Comparison of ENCODE assay signal across 8 cellular contexts in the genomic region with DNA sequence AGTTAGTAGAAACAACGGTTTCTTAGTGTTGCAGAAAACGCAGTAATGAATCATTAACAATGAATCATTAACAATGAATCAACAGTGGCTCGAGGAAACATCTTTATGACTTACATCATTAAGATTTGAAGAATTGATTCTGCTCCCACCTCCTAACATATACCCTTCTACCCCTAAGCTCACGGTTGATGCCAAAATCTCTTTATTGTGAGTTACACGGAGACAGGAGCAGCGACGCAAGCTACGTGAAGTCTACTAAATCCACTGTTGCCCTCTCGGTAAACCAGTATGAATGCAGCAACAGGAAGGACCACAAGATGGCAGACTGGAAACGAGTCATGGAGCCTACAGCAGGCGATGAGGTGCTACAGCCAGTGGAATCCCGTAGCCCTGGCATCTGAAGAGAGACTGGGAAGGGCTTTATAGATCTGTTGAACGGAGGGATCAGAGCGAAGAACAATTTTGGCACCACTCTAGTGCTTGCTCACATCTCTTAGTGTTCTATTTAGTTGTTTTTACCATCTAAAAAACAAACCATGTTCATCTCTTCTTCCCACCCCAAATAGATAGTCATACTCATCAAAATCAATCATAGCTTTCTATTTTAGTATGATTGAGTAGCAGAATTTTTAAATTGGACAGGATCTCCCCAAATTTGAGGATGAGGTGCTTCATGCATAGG.
A peak's percentile ranks its signal among the peaks of the same experiment; 100 is the strongest.
DNase-seq lines count a peak whose midpoint lies in the region; FAIRE-seq and TF ChIP-seq lines count a peak whose summit lies in the region.

No MANE protein-coding gene starts in this region.

- H3K9me3 ChIP-seq in HAP-1 (no peaks in the 10 kb centered on the region), neuronal stem cell (replicated peaks in 1 of 2; ENCODE audit: control insufficient read depth in 2 of 2, insufficient read depth in 1 of 2, low read depth in 1 of 2, low read length in 2 of 2) (no peaks in the 10 kb centered on the region), subcutaneous abdominal adipose tissue (ENCODE audit: control insufficient read depth in 5 of 5, low read length in 5 of 5) (peaks cover 0 to 2% (median 0%) of the 10 kb centered on the region in 5 donors)

- H3K14ac ChIP-seq in neuronal stem cell (ENCODE audit: low read length), result no peak overlapping the region

- no peak overlapping the region for H4K91ac ChIP-seq in neuronal stem cell (ENCODE audit: low read depth, low read length, poor library complexity)

- H3K36me3 Mint-ChIP-seq in activated T-helper 1 cell treated with anti-CD3 and anti-CD28 coated beads, Interleukin-12 subunit alpha, Interleukin-12 subunit beta, Interleukin-2, Interleukin-4 antibody, amounts not matched to agents 30 ng/mL and 10 ng/mL and 1 ng/mL, durations not matched to agents 14 hours and 24 hours and 36 hours (ENCODE audit: low read depth), result peaks cover 6% of the 10 kb centered on the region

- H3K9me3 Mint-ChIP-seq in activated T-helper 1 cell treated with anti-CD3 and anti-CD28 coated beads, Interleukin-12 subunit alpha, Interleukin-12 subunit beta, Interleukin-2, Interleukin-4 antibody, amounts not matched to agents 30 ng/mL and 10 ng/mL and 1 ng/mL, durations not matched to agents 14 hours and 24 hours and 36 hours, result peaks cover 2% of the 10 kb centered on the region

- in situ Hi-C loops in HAP-1 (cut with MboI; ENCODE audit: low sequenced_read_pairs), result loop anchor here (10.0 kb wide), 1 partner anchor 435 kb away; no protein-coding TSS in a partner anchor

- no peak overlapping the region for H2BK5ac ChIP-seq in neuronal stem cell (ENCODE audit: low read length)

- peaks cover 31% of the 10 kb centered on the region for H3K4me1 Mint-ChIP-seq in activated T-helper 1 cell treated with anti-CD3 and anti-CD28 coated beads, Interleukin-12 subunit alpha, Interleukin-12 subunit beta, Interleukin-2, Interleukin-4 antibody, amounts not matched to agents 30 ng/mL and 10 ng/mL and 1 ng/mL, durations not matched to agents 14 hours and 24 hours and 36 hours (ENCODE audit: low read depth)

- no peak overlapping the region for H3K27ac Mint-ChIP-seq in activated T-helper 1 cell treated with anti-CD3 and anti-CD28 coated beads, Interleukin-12 subunit alpha, Interleukin-12 subunit beta, Interleukin-2, Interleukin-4 antibody, amounts not matched to agents 30 ng/mL and 10 ng/mL and 1 ng/mL, durations not matched to agents 14 hours and 24 hours and 36 hours

- no peak overlapping the region for H3K4me3 ChIP-seq in HAP-1
- H3K4me3 ChIP-seq in LNCaP clone FGC (ENCODE audit: low read depth, low read length), result no peak overlapping the region
- H3K4me3 ChIP-seq in fibroblast of villous mesenchyme (ENCODE audit: low read depth, low read length), result peak overlapping the region; percentile 50
- peak overlapping the region in 1 of 2 donors; percentile 2 for H3K4me3 ChIP-seq in neuronal stem cell (ENCODE audit: low read length in 2 of 2)
- peak overlapping the region; percentile 45 to 71 (median 58) for H3K4me3 ChIP-seq in subcutaneous abdominal adipose tissue (ENCODE audit: low read depth in 1 of 5, low read length in 5 of 5)

- peak; percentile 64 for FAIRE-seq in RCC 7860 (lab: Jason Lieb, UNC)

- no peak overlapping the region for H3K27ac ChIP-seq in neuronal stem cell (replicated peaks; ENCODE audit: low read length)
- no peak overlapping the region for H3K27ac ChIP-seq in subcutaneous abdominal adipose tissue (ENCODE audit: low read depth, low read length)

- no peak overlapping the region for H3K4ac ChIP-seq in neuronal stem cell (ENCODE audit: low read length)

- H3K36me3 ChIP-seq in HAP-1 (replicated peaks) (no peaks in the 10 kb centered on the region), neuronal stem cell (replicated peaks in 1 of 2; ENCODE audit: control insufficient read depth in 2 of 2, insufficient read depth in 2 of 2, low read length in 2 of 2) (no peaks in the 10 kb centered on the region), subcutaneous abdominal adipose tissue (ENCODE audit: control insufficient read depth in 5 of 5, insufficient read depth in 5 of 5, low read length in 5 of 5) (no peaks in the 10 kb centered on the region)

- no peak overlapping the region for H2AK5ac ChIP-seq in neuronal stem cell (ENCODE audit: low read depth, low read length)

- peak overlapping the region; percentile 50 for H2AFZ ChIP-seq in neuronal stem cell (ENCODE audit: low read length)

- no peaks in the 10 kb centered on the region for H3K79me1 ChIP-seq in neuronal stem cell (ENCODE audit: low read depth, low read length)

- H3K18ac ChIP-seq in neuronal stem cell (ENCODE audit: low read length), result no peak overlapping the region

- DNase-seq in GM03348 (ENCODE audit: low spot score) (peak; percentile 82), HAP-1 (ENCODE audit: low spot score in 2 of 2) (peak; percentile 82 to 84), LNCaP clone FGC (ENCODE audit: low read depth) (peak; percentile 61), RCC 7860 (ENCODE audit: low spot score) (peak; percentile 60), fibroblast of villous mesenchyme (ENCODE audit: low read depth) (peak; percentile 85), neuronal stem cell (ENCODE audit: low spot score) (peak; percentile 76)
- peak; percentile 73 for DNase-seq in activated T-helper 1 cell treated with anti-CD3 and anti-CD28 coated beads, Interleukin-12 subunit alpha, Interleukin-12 subunit beta, Interleukin-2, Interleukin-4 antibody, amounts not matched to agents 30 ng/mL and 10 ng/mL and 1 ng/mL, durations not matched to agents 14 hours and 24 hours and 36 hours (ENCODE audit: low spot score)

- H3K23ac ChIP-seq in neuronal stem cell (ENCODE audit: low read depth, low read length, poor library complexity), result no peak overlapping the region

- no peak overlapping the region for H3K4me3 Mint-ChIP-seq in activated T-helper 1 cell treated with anti-CD3 and anti-CD28 coated beads, Interleukin-12 subunit alpha, Interleukin-12 subunit beta, Interleukin-2, Interleukin-4 antibody, amounts not matched to agents 30 ng/mL and 10 ng/mL and 1 ng/mL, durations not matched to agents 14 hours and 24 hours and 36 hours

- no CpG with 5 or more reads among the region's 14 CpGs for WGBS in neuronal stem cell (ENCODE audit: extremely low coverage in 2 of 2, insufficient read length in 2 of 2, insufficient replicate concordance in 1 of 2), 2 donors

- peak; percentile 99 for TF ChIP-seq CTCF in LNCaP clone FGC (IDR thresholded peaks at IDR 0.05; ENCODE audit: control insufficient read depth, extremely low read depth, insufficient read depth)
- peak; percentile 96 for TF ChIP-seq CTCF in fibroblast of villous mesenchyme (IDR thresholded peaks at IDR 0.05; ENCODE audit: insufficient read depth, low read depth, low read length)

- no peak overlapping the region for H2BK120ac ChIP-seq in neuronal stem cell (ENCODE audit: low read depth, low read length)

- H3K27me3 ChIP-seq in HAP-1 (ENCODE audit: low read depth) (peaks cover 2% of the 10 kb centered on the region; the same call in 1 of the 2 replicates), neuronal stem cell (ENCODE audit: control insufficient read depth in 3 of 3, insufficient read depth in 3 of 3, low read depth in 1 of 3, low read length in 3 of 3) (no peaks in the 10 kb centered on the region), subcutaneous abdominal adipose tissue (ENCODE audit: control insufficient read depth in 5 of 5, insufficient read depth in 4 of 5, low read length in 5 of 5) (no peaks in the 10 kb centered on the region)

- H3K4me1 ChIP-seq in HAP-1 (no peaks in the 10 kb centered on the region), neuronal stem cell (ENCODE audit: control insufficient read depth in 2 of 2, insufficient read depth in 1 of 2, low read depth in 1 of 2, low read length in 2 of 2) (no peaks in the 10 kb centered on the region), subcutaneous abdominal adipose tissue (ENCODE audit: control insufficient read depth in 5 of 5, insufficient read depth in 5 of 5, low read length in 5 of 5) (peaks cover 0 to 17% (median 7%) of the 10 kb centered on the region in 5 donors)

- no peak overlapping the region for H4K8ac ChIP-seq in neuronal stem cell (ENCODE audit: low read depth, low read length)

- H2BK12ac ChIP-seq in neuronal stem cell (ENCODE audit: low read length), result no peak overlapping the region

- H3K4me2 ChIP-seq in neuronal stem cell (ENCODE audit: insufficient read depth, low read length, poor library complexity, severe bottlenecking), result no peak overlapping the region

- intact Hi-C loops in activated T-helper 1 cell treated with anti-CD3 and anti-CD28 coated beads, Interleukin-12 subunit alpha, Interleukin-12 subunit beta, Interleukin-2, Interleukin-4 antibody, amounts not matched to agents 30 ng/mL and 10 ng/mL and 1 ng/mL, durations not matched to agents 14 hours and 24 hours and 36 hours (cut with micrococcal nuclease), result loop anchor here (1.0 to 10.0 kb wide), 14 partner anchors 21 to 1083 kb away; partner anchors contain the start of genes ATP2B1, CEP290, DUSP6 and TMTC3

- H3K27me3 Mint-ChIP-seq in activated T-helper 1 cell treated with anti-CD3 and anti-CD28 coated beads, Interleukin-12 subunit alpha, Interleukin-12 subunit beta, Interleukin-2, Interleukin-4 antibody, amounts not matched to agents 30 ng/mL and 10 ng/mL and 1 ng/mL, durations not matched to agents 14 hours and 24 hours and 36 hours (ENCODE audit: insufficient read depth), result peaks cover 12% of the 10 kb centered on the region

- no peak overlapping the region for H2BK15ac ChIP-seq in neuronal stem cell (ENCODE audit: low read length)

- H3K9ac ChIP-seq in neuronal stem cell (ENCODE audit: low read depth, low read length, poor library complexity) (no peak overlapping the region), subcutaneous abdominal adipose tissue (ENCODE audit: low read length in 5 of 5) (peak overlapping the region in 3 of 5 donors; percentile 4 to 51 (median 17))

Comparison
In these comparisons a context has a peak if more than half of its experiments do, and no peak if none do; other contexts are left out.
1. H3K4me3 ChIP-seq: peak in fibroblast of villous mesenchyme (single experiment) and subcutaneous abdominal adipose tissue (5 of 5); none in HAP-1 (single experiment) and LNCaP clone FGC (single experiment).
2. Peak in every context shown above with its lines, with median percentiles within 50 percentile points of each other: DNase-seq.